ENCODE assay signal across 8 cellular contexts in the genomic region with DNA sequence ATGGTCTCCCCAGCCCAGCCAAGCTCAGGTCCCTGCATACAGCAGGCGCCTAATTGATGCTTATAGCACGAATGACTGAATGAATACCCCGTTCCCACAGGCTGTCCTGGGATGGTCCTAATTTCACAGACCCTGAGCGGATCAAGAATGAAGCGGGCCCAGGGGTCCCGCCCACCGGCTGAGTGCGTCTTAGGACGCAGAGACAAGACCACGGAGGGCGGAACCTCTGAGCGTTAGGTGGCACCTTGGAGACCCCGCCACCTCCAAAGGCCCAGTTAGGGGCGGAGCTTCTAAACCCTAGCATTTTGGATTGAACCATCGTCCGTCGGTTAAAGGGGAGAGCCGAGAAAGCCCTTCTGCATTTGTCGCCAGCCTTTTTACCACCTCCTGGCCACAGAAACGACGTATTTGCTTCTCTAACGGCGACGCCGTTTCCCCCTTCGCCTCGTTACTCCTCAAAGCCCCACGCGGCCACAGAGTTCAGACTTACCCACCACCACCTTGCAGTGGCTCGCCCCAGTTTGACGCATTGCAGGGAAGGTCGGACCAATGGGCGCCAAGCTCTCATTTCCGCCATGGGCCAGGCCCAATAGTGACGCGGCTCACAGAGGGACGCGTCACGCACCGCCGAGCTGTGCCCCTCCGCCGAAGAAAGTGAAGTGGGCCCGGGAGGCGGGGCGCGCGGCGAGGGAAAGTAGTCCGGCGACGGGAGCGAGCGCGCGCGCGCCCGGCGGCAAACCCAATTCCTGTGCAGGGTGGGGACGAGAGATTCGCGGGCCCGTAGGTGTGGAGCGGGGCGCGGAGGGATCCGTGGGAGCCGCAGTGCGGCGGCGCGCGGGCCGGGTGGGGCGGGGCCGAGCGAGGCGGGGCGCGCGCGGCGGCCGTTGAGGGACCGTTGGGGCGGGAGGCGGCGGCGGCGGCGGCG. TPM values are rescaled to one million over a fixed set of nuclear protein-coding genes. Genes with fewer than 3 reads are reported as not detected.
DNase-seq lines count a peak whose midpoint lies in the region; ATAC-seq and TF ChIP-seq lines count a peak whose summit lies in the region.

No MANE protein-coding gene starts in this region.

- peak; percentile 95 for DNase-seq in GM13976 (ENCODE audit: low spot score)
- DNase-seq in NCI-H1436 (lab: John Stamatoyannopoulos, UW), result peak; percentile 96
- peak; percentile 88 to 99 (median 96) for DNase-seq in T-cell
- DNase-seq in amniotic stem cell (lab: John Stamatoyannopoulos, UW), result peak; percentile 97
- DNase-seq in left ventricle myocardium superior, result peak; percentile 99
- peak; percentile 97 for DNase-seq in progenitor cell of endocrine pancreas (ENCODE audit: low spot score, unreplicated experiment)
- peak; percentile 98 for DNase-seq in ureter (ENCODE audit: low spot score)

- H3K4me3 Mint-ChIP-seq in T-cell (peak overlapping the region; percentile 90 to 99 (median 97)), progenitor cell of endocrine pancreas (ENCODE audit: low read depth) (peak overlapping the region; percentile 97)

- H3K9me3 Mint-ChIP-seq in T-cell (peaks cover 8 to 11% (median 10%) of the 10 kb centered on the region in 3 donors), progenitor cell of endocrine pancreas (ENCODE audit: low read depth) (peaks cover 7% of the 10 kb centered on the region)

- in situ Hi-C loops in GM13976 (cut with MboI; ENCODE audit: low sequenced_read_pairs, unreplicated experiment), result no loop called here

- H3K4me1 Mint-ChIP-seq in T-cell, result peaks cover 32 to 47% (median 34%) of the 10 kb centered on the region in 3 donors
- H3K4me1 Mint-ChIP-seq in progenitor cell of endocrine pancreas (ENCODE audit: low read depth), result peaks cover 27% of the 10 kb centered on the region

- POLR2A ChIA-PET in T-cell (lab: Charles Lee), result interaction anchor here in 1 of 2 donors (0.6 to 1.2 kb wide), 4 partner anchors 10 to 444 kb away, joined by 3 to 4 read pairs (median 3); no protein-coding TSS in a partner anchor

- CTCF ChIA-PET in T-cell (lab: Charles Lee), result interaction anchor here in 1 of 2 donors (0.5 to 3.6 kb wide), 7 partner anchors 11 to 240 kb away, joined by 3 to 27 read pairs (median 3); partner anchors contain the start of gene DACT3

- TF ChIP-seq CTCF in GM13976 (IDR thresholded peaks at IDR 0.05; ENCODE audit: borderline replicate concordance, control extremely low read depth, extremely low read depth, insufficient read depth, missing control alignments) (no peak), progenitor cell of endocrine pancreas (IDR thresholded peaks at IDR 0.05; ENCODE audit: unreplicated experiment) (no peak)

- H3K27ac Mint-ChIP-seq in T-cell (peak overlapping the region; percentile 100), progenitor cell of endocrine pancreas (peak overlapping the region; percentile 100)

- H3K27me3 Mint-ChIP-seq in T-cell (peaks cover 0 to 2% of the 10 kb centered on the region in 2 donors), progenitor cell of endocrine pancreas (no peaks in the 10 kb centered on the region)

- ATAC-seq in HG02840 (IDR thresholded peaks at IDR 0.05; ENCODE audit: low FRiP score, unreplicated experiment) (peak; percentile 90), T-cell (replicated peaks in 1 of 4) (peak; percentile 85 to 89 (median 88)), left ventricle myocardium superior (peak; percentile 89)

- intact Hi-C loops in left ventricle myocardium superior (cut with micrococcal nuclease), result no loop called here

- peaks cover 7% of the 10 kb centered on the region for H3K36me3 Mint-ChIP-seq in T-cell
- peaks cover 1% of the 10 kb centered on the region for H3K36me3 Mint-ChIP-seq in progenitor cell of endocrine pancreas (ENCODE audit: insufficient read depth)

RNA-seq across cellular contexts. Expression of gene CALM3, which starts 0.5 kb away (rescaled TPM):
- 100 to 1,000 TPM; 183 to 256 (median 208) TPM for total RNA-seq in T-cell
- 323 TPM for total RNA-seq in left ventricle myocardium superior
- total RNA-seq in progenitor cell of endocrine pancreas, result 387 and 399 TPM in 2 replicates
- total RNA-seq in ureter, result 253 TPM

RNA-seq across cellular contexts. Expression of gene PTGIR, which starts 24.2 kb away (rescaled TPM):
- total RNA-seq in T-cell (1 to 10 TPM; 1.2 to 5.4 (median 3.5) TPM), left ventricle myocardium superior (3.0 TPM), progenitor cell of endocrine pancreas (not detected in 2 replicates), ureter (3.5 TPM)

RNA-seq across cellular contexts. Expression of gene GNG8, which starts 35.3 kb away (rescaled TPM):
- 1 to 10 TPM in 3 of 5 donors, not detected in 2; 3.3 to 7.9 (median 3.6) TPM for total RNA-seq in T-cell
- total RNA-seq in left ventricle myocardium superior, result not detected
- total RNA-seq in progenitor cell of endocrine pancreas, result not detected in 2 replicates
- total RNA-seq in ureter, result not detected

Comparison
In these comparisons a context has a peak if more than half of its experiments do, and no peak if none do; other contexts are left out.
1. Peak in every context shown above with its lines: DNase-seq and ATAC-seq.